1 cellular context compared by ENCODE assay signal in the genomic region with DNA sequence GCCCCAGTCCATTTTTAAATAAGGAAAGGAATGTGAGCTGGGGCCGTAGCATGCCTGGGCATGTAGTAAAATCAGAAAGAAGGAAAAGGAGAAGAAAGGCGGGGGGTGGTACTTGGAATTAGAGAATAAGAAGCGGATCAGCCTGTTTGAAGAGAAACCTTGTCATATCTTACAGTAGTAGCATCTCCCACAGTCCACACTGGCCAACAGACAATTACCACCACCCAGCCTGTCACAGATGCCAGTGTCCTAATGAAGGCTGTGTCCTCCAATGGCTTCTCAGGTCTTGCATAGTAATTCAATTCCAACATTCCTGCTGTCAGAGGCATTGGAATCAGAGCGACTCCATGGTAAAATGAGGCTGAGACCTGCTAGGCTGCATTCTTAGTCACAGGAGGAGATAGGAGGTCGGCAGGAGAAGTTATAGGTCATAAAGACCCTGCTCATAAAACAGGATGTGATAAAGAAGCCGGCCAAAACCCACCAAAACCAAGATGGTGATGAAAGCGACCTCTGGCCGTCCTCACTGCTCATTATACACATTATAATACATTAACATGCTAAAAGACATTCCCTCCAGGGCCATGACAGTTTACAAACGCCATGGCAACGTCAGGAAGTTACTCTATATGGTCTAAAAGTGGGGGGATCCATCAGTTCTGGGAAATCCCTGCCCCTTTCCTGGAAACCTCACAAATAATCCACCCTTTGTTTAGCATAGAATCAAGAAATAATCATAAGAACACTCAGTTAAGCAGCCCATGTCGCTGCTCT.
TF ChIP-seq lines count a peak whose summit lies in the region.

No MANE protein-coding gene starts in this region.

TF ChIP-seq in HepG2, 621 proteins besides CTCF, POLR2A, EP300 and RAD21:
- TF ChIP-seq DNMT3B (CRISPR knock-in tag; conservative IDR thresholded peaks at IDR 0.05), result no peak
- no peak for TF ChIP-seq ZNF576 (CRISPR knock-in tag; IDR thresholded peaks at IDR 0.05)
- no peak for TF ChIP-seq ZNF281 (CRISPR knock-in tag; IDR thresholded peaks at IDR 0.05; ENCODE audit: borderline replicate concordance)
- no peak for TF ChIP-seq ZNF441 (CRISPR knock-in tag; IDR thresholded peaks at IDR 0.05; ENCODE audit: borderline replicate concordance)
- TF ChIP-seq ZNF354B (CRISPR knock-in tag; IDR thresholded peaks at IDR 0.05), result no peak
- TF ChIP-seq KAT8 (CRISPR knock-in tag; IDR thresholded peaks at IDR 0.05), result no peak
- TF ChIP-seq NAIF1 (CRISPR knock-in tag; IDR thresholded peaks at IDR 0.05; ENCODE audit: borderline replicate concordance), result no peak
- TF ChIP-seq ETV6 (CRISPR knock-in tag; conservative IDR thresholded peaks at IDR 0.05), result no peak
- TF ChIP-seq ZMAT5 (CRISPR knock-in tag; IDR thresholded peaks at IDR 0.05; ENCODE audit: borderline replicate concordance, low read depth), result no peak
- TF ChIP-seq ZNF660 (CRISPR knock-in tag; IDR thresholded peaks at IDR 0.05; ENCODE audit: borderline replicate concordance, low read depth), result no peak
- no peak for TF ChIP-seq SOX6 (IDR thresholded peaks at IDR 0.05)
- TF ChIP-seq SOX6 (CRISPR knock-in tag; IDR thresholded peaks at IDR 0.05), result no peak
- TF ChIP-seq, protein P1, sequence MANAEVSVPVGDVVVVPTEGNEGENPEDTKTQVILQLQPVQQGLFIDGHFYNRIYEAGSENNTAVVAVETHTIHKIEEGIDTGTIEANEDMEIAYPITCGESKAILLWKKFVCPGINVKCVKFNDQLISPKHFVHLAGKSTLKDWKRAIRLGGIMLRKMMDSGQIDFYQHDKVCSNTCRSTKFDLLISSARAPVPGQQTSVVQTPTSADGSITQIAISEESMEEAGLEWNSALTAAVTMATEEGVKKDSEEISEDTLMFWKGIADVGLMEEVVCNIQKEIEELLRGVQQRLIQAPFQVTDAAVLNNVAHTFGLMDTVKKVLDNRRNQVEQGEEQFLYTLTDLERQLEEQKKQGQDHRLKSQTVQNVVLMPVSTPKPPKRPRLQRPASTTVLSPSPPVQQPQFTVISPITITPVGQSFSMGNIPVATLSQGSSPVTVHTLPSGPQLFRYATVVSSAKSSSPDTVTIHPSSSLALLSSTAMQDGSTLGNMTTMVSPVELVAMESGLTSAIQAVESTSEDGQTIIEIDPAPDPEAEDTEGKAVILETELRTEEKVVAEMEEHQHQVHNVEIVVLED (CRISPR knock-in tag; IDR thresholded peaks at IDR 0.05; ENCODE audit: borderline replicate concordance), result no peak
- no peak for TF ChIP-seq SUZ12 (IDR thresholded peaks at IDR 0.05; ENCODE audit: low read depth, low read length)
- TF ChIP-seq, protein P2, sequence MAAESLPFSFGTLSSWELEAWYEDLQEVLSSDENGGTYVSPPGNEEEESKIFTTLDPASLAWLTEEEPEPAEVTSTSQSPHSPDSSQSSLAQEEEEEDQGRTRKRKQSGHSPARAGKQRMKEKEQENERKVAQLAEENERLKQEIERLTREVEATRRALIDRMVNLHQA (CRISPR knock-in tag; IDR thresholded peaks at IDR 0.05), result no peak
- no peak for TF ChIP-seq FOXO4 (CRISPR knock-in tag; conservative IDR thresholded peaks at IDR 0.05)
- no peak for TF ChIP-seq SRSF1 (optimal IDR thresholded peaks at IDR 0.05; ENCODE audit: low read depth, low read length)
- TF ChIP-seq CAMTA2 (CRISPR knock-in tag; IDR thresholded peaks at IDR 0.05; ENCODE audit: borderline replicate concordance), result no peak
